ENCODE assay signal across 28 cellular contexts in genomic region chr2:164589522-164589921, GRCh38.
DNase-seq lines count a peak whose midpoint lies in the region; ATAC-seq and TF ChIP-seq lines count a peak whose summit lies in the region.
"Had no signal": no experiment of that assay in that cellular context is flagged by ENCODE, and none has a peak within 500 bp of the region (broad histone marks: within the 10 kb centered on the region; RNA-seq: fewer than 3 reads in every experiment).

No MANE protein-coding gene starts in this region.

- H3K4me3 ChIP-seq in fibroblast of mammary gland (ENCODE audit: control insufficient read depth, low read depth, low read length) = no peak overlapping the region
- H3K4me3 ChIP-seq: A549, esophagus muscularis mucosa, SJSA1, spleen, tibial nerve had no signal

- H3K4me3 Mint-ChIP-seq in nephron progenitor cell = no peak overlapping the region
- H3K4me3 Mint-ChIP-seq: activated B cell treated with CpG ODN at 0.5 μM for 24 hours; activated T-cell treated with anti-CD3 and anti-CD28 coated beads, Interleukin-2, amount 50 U/mL, for 72 hours; B cell; CD8-positive, alpha-beta memory T cell; naive thymus-derived CD8-positive, alpha-beta T cell had no signal

- ATAC-seq in GM18867 (IDR thresholded peaks at IDR 0.05; ENCODE audit: unreplicated experiment) (no peak), HG02852 (IDR thresholded peaks at IDR 0.05; ENCODE audit: unreplicated experiment) (no peak)
- ATAC-seq: A549; activated T-cell treated with anti-CD3 and anti-CD28 coated beads, Interleukin-2, amount 50 U/mL, for 72 hours; HCT116; left ventricle myocardium superior; naive thymus-derived CD8-positive, alpha-beta T cell had no signal

- TF ChIP-seq CTCF in fibroblast of mammary gland (conservative IDR thresholded peaks at IDR 0.05; ENCODE audit: control insufficient read depth, insufficient read depth, low read depth, low read length) = no peak
- TF ChIP-seq CTCF in nephron progenitor cell (IDR thresholded peaks at IDR 0.05) = no peak

- DNase-seq in DMS 273 treated with DMSO at 0.1 percent for 48 hours (lab: John Stamatoyannopoulos, UW) (peak; percentile 21), OCI-M1 (lab: John Stamatoyannopoulos, UW) (peak; percentile 59), fibroblast of mammary gland (ENCODE audit: low read depth) (peak; percentile 28), nephron progenitor cell (no peak), KG1 (lab: John Stamatoyannopoulos, UW) (no peak), anterior cingulate cortex (lab: John Stamatoyannopoulos, UW) (no peak)
- DNase-seq: activated B cell treated with CpG ODN at 0.5 μM for 24 hours; activated naive CD4-positive, alpha-beta T cell treated with Interleukin-2 at 50 U/mL for 16 hours; activated T-cell treated with anti-CD3 and anti-CD28 coated beads, Interleukin-2, amount 50 U/mL, for 72 hours; CD8-positive, alpha-beta memory T cell; dermis blood vessel endothelial cell; GDM1; islet precursor cell; Kasumi-1; left ventricle myocardium superior; midbrain; naive thymus-derived CD8-positive, alpha-beta T cell; NCI-H1092; NCI-H1930; spleen had no signal

- H3K36me3 Mint-ChIP-seq in nephron progenitor cell (ENCODE audit: low read depth) = no peaks in the 10 kb centered on the region
- H3K36me3 Mint-ChIP-seq: CD8-positive, alpha-beta memory T cell had no signal

- peak overlapping the region; percentile 72 for H3K27ac Mint-ChIP-seq in nephron progenitor cell
- H3K27ac Mint-ChIP-seq: activated B cell treated with CpG ODN at 0.5 μM for 24 hours; activated T-cell treated with anti-CD3 and anti-CD28 coated beads, Interleukin-2, amount 50 U/mL, for 72 hours; B cell; CD8-positive, alpha-beta memory T cell; naive thymus-derived CD8-positive, alpha-beta T cell had no signal

- H3K4me1 Mint-ChIP-seq in nephron progenitor cell = peaks cover 5% of the 10 kb centered on the region
- H3K4me1 Mint-ChIP-seq: activated B cell treated with CpG ODN at 0.5 μM for 24 hours; B cell; CD8-positive, alpha-beta memory T cell; naive thymus-derived CD8-positive, alpha-beta T cell had no signal

- H3K27me3 Mint-ChIP-seq in nephron progenitor cell (ENCODE audit: low read depth, poor library complexity) = peaks cover 3% of the 10 kb centered on the region
- H3K27me3 Mint-ChIP-seq: B cell; CD8-positive, alpha-beta memory T cell had no signal

- H3K9me3 Mint-ChIP-seq in nephron progenitor cell = peaks cover 6% of the 10 kb centered on the region

Comparison
In these comparisons a context has a peak if more than half of its experiments do, and no peak if none do; other contexts are left out.
1. DNase-seq: peak in DMS 273 treated with DMSO at 0.1 percent for 48 hours (single experiment), OCI-M1 (single experiment) and fibroblast of mammary gland (single experiment); none in nephron progenitor cell (single experiment), KG1 (single experiment) and anterior cingulate cortex (0 of 58).